In genomic region chr19:3781603-3782002, GRCh38 we compare ENCODE assay signal across 1 cellular context.
TF ChIP-seq lines count a peak whose summit lies in the region.

No MANE protein-coding gene starts in this region.

TF ChIP-seq in HCT116, 20 proteins besides CTCF, POLR2A, EP300 and RAD21:
- TF ChIP-seq FOSL1 (IDR thresholded peaks at IDR 0.05; ENCODE audit: low read depth) = no peak
- TF ChIP-seq CEBPB (IDR thresholded peaks at IDR 0.05; ENCODE audit: low read depth) = no peak
- no peak for TF ChIP-seq JUND (IDR thresholded peaks at IDR 0.05)
- TF ChIP-seq SRF (IDR thresholded peaks at IDR 0.05; ENCODE audit: low read depth) = no peak
- TF ChIP-seq POLR2AphosphoS5 (IDR thresholded peaks at IDR 0.05; ENCODE audit: low read depth, low read length) = no peak
- no peak for TF ChIP-seq EZH2 (IDR thresholded peaks at IDR 0.05)
- peak; percentile 39; the same call in 1 of the 2 replicates for TF ChIP-seq CBX3 (IDR thresholded peaks at IDR 0.05; ENCODE audit: low read depth)
TF ChIP-seq in HCT116: peak in this region for 1.
